Comparison of ENCODE assay signal across 35 cellular contexts in the genomic region with DNA sequence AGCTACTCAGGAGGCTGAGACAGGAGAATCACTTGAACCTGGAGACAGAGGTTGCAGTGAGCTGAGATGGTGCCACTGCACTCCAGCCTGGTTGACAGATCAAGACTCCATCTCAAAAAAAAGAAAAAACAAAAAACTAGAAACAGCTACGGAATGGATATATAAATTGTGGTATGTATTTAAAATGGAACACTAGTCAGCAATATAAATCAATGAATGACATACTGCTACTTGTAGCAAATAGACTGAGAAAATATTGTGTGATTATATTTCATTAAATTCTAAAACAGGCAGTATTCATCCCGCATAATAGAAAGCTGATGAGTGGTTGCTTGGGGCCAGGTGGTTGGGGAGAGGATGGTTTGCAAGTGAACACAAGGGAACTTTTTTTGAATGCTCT.
"Had no signal": no experiment of that assay in that cellular context is flagged by ENCODE, and none has a peak within 500 bp of the region (broad histone marks: within the 10 kb centered on the region; RNA-seq: fewer than 3 reads in every experiment).

No MANE protein-coding gene starts in this region.

- H3K9me3 ChIP-seq: MG63 had no signal

- H3K4me3 ChIP-seq: MG63 had no signal

- DNase-seq: Kasumi-1, MG63, MM.1S, MV-4-11, NCI-H1048, NCI-H1092, NCI-H1092 treated with DMSO at 0.1 percent for 48 hours, NCI-H1105, NCI-H1105 treated with DMSO at 0.1 percent for 48 hours, NCI-H1417, NCI-H1417 treated with DMSO at 0.1 percent for 48 hours, NCI-H1436, NCI-H1436 treated with DMSO at 0.1 percent for 48 hours, NCI-H146, NCI-H1694, NCI-H1694 treated with DMSO at 0.1 percent for 48 hours, NCI-H187, NCI-H187 treated with DMSO at 0.1 percent for 48 hours, NCI-H1930, NCI-H2029, NCI-H2029 treated with DMSO at 0.1 percent for 48 hours, NCI-H2081 treated with DMSO at 0.1 percent for 48 hours, NCI-H2107, NCI-H2171, NCI-H2171 treated with DMSO at 0.1 percent for 48 hours, NCI-H2227 treated with DMSO at 0.1 percent for 48 hours, NCI-H226, NCI-H345, NCI-H446, NCI-H446 treated with DMSO at 0.1 percent for 48 hours, NCI-H510A, NCI-H510A treated with DMSO at 0.1 percent for 48 hours, NCI-H524, NCI-H524 treated with DMSO at 0.1 percent for 48 hours, NCI-H526 had no signal

- H3K27me3 ChIP-seq: MG63 had no signal

- H3K36me3 ChIP-seq: MG63 had no signal
